17 cellular contexts compared by ENCODE assay signal in the genomic region with DNA sequence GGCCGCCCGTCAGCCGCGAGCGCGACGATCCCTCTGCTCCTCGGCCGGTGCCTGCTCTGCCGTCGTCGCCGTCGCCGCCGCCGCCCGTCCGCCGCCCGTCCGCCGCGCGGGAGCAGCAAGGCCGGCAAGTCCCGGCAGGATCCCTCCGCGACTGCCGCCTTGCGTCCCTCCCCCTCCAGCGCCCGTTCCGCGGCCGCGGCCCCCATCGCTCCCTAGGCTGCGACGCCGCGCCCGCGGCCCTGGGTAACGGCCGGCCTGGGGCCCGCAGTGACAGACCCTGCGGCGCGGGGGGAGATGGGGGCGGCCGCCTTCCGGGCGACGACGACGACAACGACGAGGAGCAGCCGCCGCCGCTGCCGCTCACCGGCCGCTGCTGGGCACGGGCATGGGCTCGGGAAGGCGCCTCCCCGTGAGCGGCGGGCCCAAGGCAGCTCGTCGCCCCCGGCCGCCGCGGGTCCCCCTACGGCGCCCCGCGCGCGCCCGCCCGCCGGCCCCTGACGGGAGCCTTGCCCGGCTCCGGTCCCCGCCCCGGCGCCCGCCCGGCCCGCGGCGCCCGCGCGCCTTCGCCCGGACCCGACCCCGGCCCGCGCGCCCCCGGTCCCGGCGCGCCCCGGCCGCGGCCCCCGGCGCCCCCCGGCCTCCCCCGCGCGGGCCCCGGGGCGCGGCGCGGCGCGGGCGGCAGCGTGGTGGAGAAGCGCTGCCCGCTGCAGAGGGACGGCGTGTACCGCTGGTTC.
"Had no signal": no experiment of that assay in that cellular context is flagged by ENCODE, and none has a peak within 500 bp of the region (broad histone marks: within the 10 kb centered on the region; RNA-seq: fewer than 3 reads in every experiment).

No MANE protein-coding gene starts in this region.

- H3K27me3 ChIP-seq: suprapubic skin, tibial artery, upper lobe of left lung, uterus had no signal

- H3K4me1 ChIP-seq: gastroesophageal sphincter, psoas muscle, suprapubic skin, tibial artery, uterus had no signal

- H3K27ac ChIP-seq: coronary artery, dorsolateral prefrontal cortex, gastroesophageal sphincter, psoas muscle, suprapubic skin, tibial artery, upper lobe of left lung, uterus had no signal

- H3K9me3 ChIP-seq: gastroesophageal sphincter, psoas muscle, uterus had no signal

- H3K4me3 ChIP-seq: coronary artery, dorsolateral prefrontal cortex, gastroesophageal sphincter, lung, psoas muscle, suprapubic skin, tibial artery, upper lobe of left lung, uterus had no signal

- H3K36me3 ChIP-seq: gastroesophageal sphincter, suprapubic skin, tibial artery, upper lobe of left lung, uterus had no signal

- DNase-seq: dorsolateral prefrontal cortex; effector CD8-positive, alpha-beta T cell; foreskin fibroblast; left ventricle myocardium superior; mesendoderm; nephron progenitor cell; psoas muscle; retina; stimulated activated CD4-positive, alpha-beta T cell treated with anti-CD3 and anti-CD28 coated beads, Interleukin-4, amount 100 ng/mL, for 4 hours; stimulated activated naive CD4-positive, alpha-beta T cell; tibial artery; uterus had no signal
